Comparison of ENCODE assay signal across 35 cellular contexts in the genomic region with DNA sequence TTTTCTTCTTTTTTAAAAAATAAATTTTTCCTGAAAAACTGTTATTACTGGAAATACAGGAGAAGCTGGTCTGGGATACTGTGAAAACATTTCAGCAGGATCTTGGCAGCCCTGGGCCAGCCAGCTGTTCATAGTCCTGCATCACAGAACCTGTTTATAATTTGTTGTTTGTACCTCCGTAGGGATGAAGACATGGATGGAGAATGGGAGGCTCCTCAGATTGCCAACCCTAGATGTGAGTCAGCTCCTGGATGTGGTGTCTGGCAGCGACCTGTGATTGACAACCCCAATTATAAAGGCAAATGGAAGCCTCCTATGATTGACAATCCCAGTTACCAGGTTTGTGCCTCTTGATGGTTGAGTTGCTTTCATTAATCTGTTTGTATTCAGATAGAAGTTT. TPM values are rescaled to one million over a fixed set of nuclear protein-coding genes. Genes with fewer than 3 reads are reported as not detected.
"Had no signal": no experiment of that assay in that cellular context is flagged by ENCODE, and none has a peak within 500 bp of the region (broad histone marks: within the 10 kb centered on the region; RNA-seq: fewer than 3 reads in every experiment).

No MANE protein-coding gene starts in this region.

- H2AFZ ChIP-seq: neural progenitor cell, parathyroid adenoma had no signal

- H3K27me3 ChIP-seq: heart right ventricle, left lung, neural progenitor cell, right lobe of liver, suprapubic skin, transverse colon, upper lobe of right lung, uterus had no signal

- H3K4me1 ChIP-seq: left lung, neural progenitor cell, parathyroid adenoma, right lobe of liver, suprapubic skin, transverse colon, upper lobe of right lung, uterus had no signal

- H3K27ac ChIP-seq: coronary artery, epithelial cell of prostate, heart right ventricle, left lung, neural progenitor cell, parathyroid adenoma, right lobe of liver, suprapubic skin, transverse colon, upper lobe of right lung, uterus had no signal

- H3K9ac ChIP-seq: neural progenitor cell, parathyroid adenoma had no signal

- H3K4me1 Mint-ChIP-seq: mesothelial cell of epicardium, nephron, neural progenitor cell had no signal

- H3K36me3 ChIP-seq: uterus had no signal

- DNase-seq: dermis blood vessel endothelial cell; effector memory CD4-positive, alpha-beta T cell; foreskin melanocyte; glutamatergic neuron; heart right ventricle; hippocampal formation; left cardiac atrium; left lung; mesenchymal stem cell; mucosa of descending colon; naive thymus-derived CD4-positive, alpha-beta T cell; right lobe of liver; stimulated activated CD4-positive, alpha-beta T cell treated with anti-CD3 and anti-CD28 coated beads, Interleukin-12 subunit alpha, Interleukin-12 subunit beta, amount 100 ng/mL, for 4 hours; stimulated activated CD4-positive, alpha-beta T cell treated with anti-CD3 and anti-CD28 coated beads, Interleukin-1b, Interleukin-23, amount 100 ng/mL, for 48 hours; stimulated activated CD4-positive, alpha-beta T cell treated with anti-CD3 and anti-CD28 coated beads, Interleukin-4, amount 100 ng/mL, for 1 hour; stimulated activated CD8-positive, alpha-beta memory T cell treated with anti-CD3 and anti-CD28 coated beads, Interleukin-4, amount 100 ng/mL, for 48 hours; stimulated activated naive CD4-positive, alpha-beta T cell; stimulated activated naive CD8-positive, alpha-beta T cell treated with anti-CD3 and anti-CD28 coated beads, Interleukin-15, amount 100 ng/mL, for 72 hours; transverse colon; upper lobe of right lung; uterus had no signal

- H3K27me3 Mint-ChIP-seq: naive thymus-derived CD4-positive, alpha-beta T cell; stimulated activated naive CD8-positive, alpha-beta T cell treated with anti-CD3 and anti-CD28 coated beads, Interleukin-15, amount 100 ng/mL, for 72 hours had no signal

- H3K4me3 ChIP-seq: coronary artery, heart right ventricle, left lung, mucosa of descending colon, neural progenitor cell, right lobe of liver, smooth muscle cell, suprapubic skin, transverse colon, upper lobe of right lung, uterus had no signal

- H3K9me3 ChIP-seq: heart right ventricle, left lung, mucosa of descending colon, right lobe of liver, suprapubic skin, transverse colon, upper lobe of right lung, uterus had no signal

- H3K4me3 Mint-ChIP-seq: mesothelial cell of epicardium; naive thymus-derived CD4-positive, alpha-beta T cell; nephron; neural progenitor cell; stimulated activated naive CD8-positive, alpha-beta T cell treated with anti-CD3 and anti-CD28 coated beads, Interleukin-15, amount 100 ng/mL, for 72 hours had no signal

- H3K9me3 Mint-ChIP-seq: mesothelial cell of epicardium; naive thymus-derived CD4-positive, alpha-beta T cell; nephron; neural progenitor cell; stimulated activated naive CD8-positive, alpha-beta T cell treated with anti-CD3 and anti-CD28 coated beads, Interleukin-15, amount 100 ng/mL, for 72 hours had no signal

- H3K27ac Mint-ChIP-seq: mesothelial cell of epicardium, nephron, neural progenitor cell had no signal

- ATAC-seq: esophagus mucosa; heart right ventricle; left cardiac atrium; left lung; mucosa of descending colon; naive thymus-derived CD4-positive, alpha-beta T cell; right lobe of liver; stimulated activated naive CD8-positive, alpha-beta T cell treated with anti-CD3 and anti-CD28 coated beads, Interleukin-15, amount 100 ng/mL, for 72 hours; upper lobe of right lung had no signal

- H3K4me2 ChIP-seq: neural progenitor cell, smooth muscle cell had no signal

RNA-seq across cellular contexts. Expression of a gene that starts 39.4 kb away (rescaled TPM):
- total RNA-seq: dermis blood vessel endothelial cell, esophagus mucosa, fibroblast of lung, heart right ventricle, kidney epithelial cell, left cardiac atrium, left lung, lower leg skin, lung microvascular endothelial cell, mesothelial cell of epicardium, mucosa of descending colon, osteoblast, right lobe of liver, smooth muscle cell, suprapubic skin, transverse colon, upper lobe of right lung, uterus had no signal
- polyA plus RNA-seq: fibroblast of lung, smooth muscle cell had no signal
